Comparison of ENCODE assay signal across 7 cellular contexts in the genomic region with DNA sequence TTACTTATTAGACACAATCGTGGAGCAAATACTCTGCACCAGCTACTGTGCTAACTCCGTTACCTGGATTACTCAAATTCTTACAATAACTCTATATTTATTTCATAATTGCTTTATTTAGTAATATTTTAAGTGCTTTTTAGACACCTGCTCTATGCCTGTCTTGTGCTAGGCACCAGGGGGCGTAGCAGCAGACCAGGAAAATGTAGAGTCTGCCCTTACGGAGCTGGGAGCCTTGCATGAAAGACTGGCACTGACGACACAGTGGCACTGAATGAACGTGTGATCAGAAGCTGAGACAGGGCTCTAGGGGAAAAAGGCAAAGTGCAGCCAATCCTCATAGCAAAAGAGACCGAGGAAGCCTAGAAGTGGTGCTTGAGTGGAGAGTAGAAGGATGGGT.
DNase-seq lines count a peak whose midpoint lies in the region; ATAC-seq and TF ChIP-seq lines count a peak whose summit lies in the region.

No MANE protein-coding gene starts in this region.

- H3K27me3 ChIP-seq in osteoblast (ENCODE audit: insufficient read depth, low read length), result no peaks in the 10 kb centered on the region

- H3K27ac ChIP-seq in osteoblast (ENCODE audit: low read depth, low read length), result no peak overlapping the region

- H3K9me3 ChIP-seq in osteoblast (ENCODE audit: low read depth, low read length), result no peaks in the 10 kb centered on the region

- peak; percentile 50 for TF ChIP-seq CTCF in GM12865 (IDR thresholded peaks at IDR 0.05; ENCODE audit: insufficient read depth, low read depth, low read length, missing control alignments)
- TF ChIP-seq CTCF in osteoblast (IDR thresholded peaks at IDR 0.05; ENCODE audit: extremely low read depth, low read depth, low read length), result peak; percentile 70

- H3K4me3 ChIP-seq in GM12865 (ENCODE audit: low read depth, low read length), result no peak overlapping the region
- H3K4me3 ChIP-seq in osteoblast (ENCODE audit: insufficient read depth, low read length), result no peak overlapping the region

- peak; percentile 36 for ATAC-seq in esophagus mucosa
- ATAC-seq in HG03097 (IDR thresholded peaks at IDR 0.05; ENCODE audit: low FRiP score, unreplicated experiment), result no peak

- H3K79me2 ChIP-seq in osteoblast (ENCODE audit: insufficient read depth, low read length), result no peaks in the 10 kb centered on the region

- no peaks in the 10 kb centered on the region for H4K20me1 ChIP-seq in osteoblast (ENCODE audit: insufficient read depth, low read length)

- H3K4me1 ChIP-seq in osteoblast (ENCODE audit: insufficient read depth, low read length), result peaks cover 3% of the 10 kb centered on the region

- no peak overlapping the region for H2AFZ ChIP-seq in osteoblast (ENCODE audit: low read length)

- DNase-seq in GM12865 (ENCODE audit: low read depth) (peak; percentile 28), NCI-H524 (lab: John Stamatoyannopoulos, UW) (peak; percentile 24 to 66), osteoblast (ENCODE audit: insufficient read length, low spot score, missing footprints) (peak; percentile 90), SKM-1 (lab: John Stamatoyannopoulos, UW; ENCODE audit: unreplicated experiment) (no peak), NCI-H345 treated with DMSO at 0.1 percent for 48 hours (lab: John Stamatoyannopoulos, UW; ENCODE audit: unreplicated experiment) (no peak)

- H3K4me2 ChIP-seq in osteoblast (ENCODE audit: insufficient read depth, low read length), result no peak overlapping the region

- H3K36me3 ChIP-seq in osteoblast (ENCODE audit: insufficient read depth, low read length), result no peaks in the 10 kb centered on the region

Comparison
In these comparisons a context has a peak if more than half of its experiments do, and no peak if none do; other contexts are left out.
1. DNase-seq: peak in GM12865 (single experiment), NCI-H524 (2 of 2) and osteoblast (single experiment); none in SKM-1 (single experiment) and NCI-H345 treated with DMSO at 0.1 percent for 48 hours (single experiment).